Comparison of ENCODE assay signal across 8 cellular contexts in the genomic region with DNA sequence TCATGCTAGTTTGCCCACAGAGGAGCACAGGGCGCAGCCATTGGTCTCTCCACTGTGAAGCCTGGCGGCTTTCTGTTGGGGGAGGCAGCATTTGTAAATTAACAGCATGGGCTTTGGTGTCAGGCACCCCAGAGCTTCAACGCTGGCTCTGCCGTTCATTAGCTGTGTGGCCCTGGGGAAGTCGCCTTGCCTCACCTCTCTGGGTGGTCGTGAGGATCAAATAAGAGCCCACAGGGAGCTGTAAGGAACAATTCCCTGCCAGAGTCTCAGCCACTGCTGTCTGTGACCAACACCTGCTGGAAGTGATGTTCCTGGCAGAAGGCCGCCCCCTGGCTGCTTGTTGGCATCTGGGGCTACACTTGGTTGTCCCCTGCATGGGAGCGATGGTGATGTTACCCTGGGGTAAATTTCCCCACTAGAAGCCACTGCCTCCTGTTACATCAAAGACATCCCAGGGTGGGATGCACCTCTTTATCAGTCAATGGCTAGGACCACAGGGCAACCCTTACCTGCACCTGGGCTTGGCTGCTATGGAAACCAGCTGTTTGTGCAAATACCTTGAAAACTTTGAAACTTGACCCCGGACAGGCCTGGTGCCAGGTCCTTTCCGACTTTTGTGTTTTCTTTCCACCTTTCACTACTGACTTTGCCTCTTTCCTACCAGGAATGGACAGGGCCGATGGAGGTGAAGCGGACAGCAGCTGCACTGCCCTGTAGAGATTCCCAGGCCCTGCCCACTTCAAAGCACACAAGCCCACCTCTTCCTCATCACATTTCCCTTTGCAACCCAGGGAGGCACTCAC. TPM values are rescaled to one million over a fixed set of nuclear protein-coding genes. Genes with fewer than 3 reads are reported as not detected.
DNase-seq lines count a peak whose midpoint lies in the region; ATAC-seq and TF ChIP-seq lines count a peak whose summit lies in the region.

No MANE protein-coding gene starts in this region.

- no peak overlapping the region for H2BK120ac ChIP-seq in mesendoderm (ENCODE audit: low read depth, low read length)

- no peak overlapping the region for H3K23ac ChIP-seq in mesendoderm (ENCODE audit: low read length)

- no peak overlapping the region for H2BK15ac ChIP-seq in mesendoderm (replicated peaks; ENCODE audit: low read depth)

- H3K4me3 ChIP-seq in brain microvascular endothelial cell (ENCODE audit: low read depth, low read length), result no peak overlapping the region
- no peak overlapping the region for H3K4me3 ChIP-seq in mesendoderm (ENCODE audit: low read length)

- peaks cover 51% of the 10 kb centered on the region for H3K36me3 ChIP-seq in brain microvascular endothelial cell (replicated peaks)
- H3K36me3 ChIP-seq in mesendoderm (ENCODE audit: control insufficient read depth, insufficient read depth, low read length), result peaks cover 3% of the 10 kb centered on the region

- H3K36me3 Mint-ChIP-seq in T-helper 17 cell (ENCODE audit: low read depth), result peaks cover 2% of the 10 kb centered on the region

- H3K27me3 ChIP-seq in brain microvascular endothelial cell (replicated peaks) (no peaks in the 10 kb centered on the region), mesendoderm (ENCODE audit: insufficient read depth, low read length, poor library complexity) (no peaks in the 10 kb centered on the region)

- no peak overlapping the region for H3K56ac ChIP-seq in mesendoderm (ENCODE audit: low read length)

- H2AK5ac ChIP-seq in mesendoderm (ENCODE audit: low read length), result no peak overlapping the region

- H3K4ac ChIP-seq in mesendoderm (ENCODE audit: low read depth, low read length), result no peak overlapping the region

- no peaks in the 10 kb centered on the region for H3K79me1 ChIP-seq in mesendoderm (ENCODE audit: low read length)

- H3K4me2 ChIP-seq in mesendoderm (ENCODE audit: low read length), result no peak overlapping the region

- H3K27ac ChIP-seq in brain microvascular endothelial cell (no peak overlapping the region), mesendoderm (ENCODE audit: low read depth, low read length) (no peak overlapping the region)

- H4K8ac ChIP-seq in mesendoderm (ENCODE audit: low read depth, low read length), result no peak overlapping the region

- ATAC-seq in T-helper 17 cell (no peak), HG03280 (IDR thresholded peaks at IDR 0.05; ENCODE audit: unreplicated experiment) (no peak)

- no CpG with 5 or more reads among the region's 12 CpGs for WGBS in mesendoderm (ENCODE audit: extremely low coverage, insufficient coverage, low lambda C conversion rate)

- H3K27me3 Mint-ChIP-seq in T-helper 17 cell, result no peaks in the 10 kb centered on the region

- peak; percentile 40 to 45 for DNase-seq in AML-193 (lab: John Stamatoyannopoulos, UW)
- DNase-seq in GM19238 (ENCODE audit: insufficient read length, low spot score), result peak; percentile 45
- DNase-seq in NCI-H82 treated with DMSO at 0.1 percent for 48 hours (lab: John Stamatoyannopoulos, UW; ENCODE audit: unreplicated experiment), result peak; percentile 6
- DNase-seq in brain microvascular endothelial cell, result no peak
- DNase-seq in mesendoderm, result peak; percentile 71
- no peak for DNase-seq in T-helper 17 cell
- no peak for DNase-seq in DMS114 treated with DMSO at 0.1 percent for 48 hours (lab: John Stamatoyannopoulos, UW; ENCODE audit: unreplicated experiment)

- in situ Hi-C loops in brain microvascular endothelial cell (cut with HindIII; ENCODE audit: low pct_ligation_motif_present, low sequenced_read_pairs), result loop anchor here (25.0 kb wide), 1 partner anchor 162 kb away; a partner anchor contains a TSS

- H3K9ac ChIP-seq in mesendoderm (ENCODE audit: low read length), result no peak overlapping the region

- H3K18ac ChIP-seq in mesendoderm (ENCODE audit: low read length), result no peak overlapping the region

- no peaks in the 10 kb centered on the region for H3K9me3 ChIP-seq in T-helper 17 cell (ENCODE audit: control insufficient read depth, low read length, poor library complexity, severe bottlenecking)

- no peak overlapping the region for H3K27ac Mint-ChIP-seq in T-helper 17 cell

- no peak overlapping the region for H3K4me3 Mint-ChIP-seq in T-helper 17 cell

- peaks cover 6% of the 10 kb centered on the region for H3K4me1 Mint-ChIP-seq in T-helper 17 cell

- peaks cover 3% of the 10 kb centered on the region for H3K4me1 ChIP-seq in mesendoderm (ENCODE audit: control insufficient read depth, low read depth, low read length)

- H2BK5ac ChIP-seq in mesendoderm (ENCODE audit: low read length), result no peak overlapping the region

- no peaks in the 10 kb centered on the region for H3K79me2 ChIP-seq in mesendoderm (ENCODE audit: control insufficient read depth, insufficient read depth, low read length)

- no peak overlapping the region for H4K5ac ChIP-seq in mesendoderm (ENCODE audit: low read length)

- TF ChIP-seq CTCF in brain microvascular endothelial cell (IDR thresholded peaks at IDR 0.05; ENCODE audit: low read depth, low read length, missing control alignments), result peak; percentile 48

RNA-seq across cellular contexts. Expression of a gene that starts 36.9 kb away (rescaled TPM):
- not detected for polyA plus RNA-seq in mesendoderm (2013, experiment 1 of 2)
- polyA plus RNA-seq in mesendoderm (2013, experiment 2 of 2), result not detected
- under 1 TPM in 1 of 2 donors, not detected in 1; 0.65 TPM for total RNA-seq in T-helper 17 cell

Comparison
In these comparisons a context has a peak if more than half of its experiments do, and no peak if none do; other contexts are left out.
1. DNase-seq: peak in AML-193 (2 of 2), GM19238 (single experiment), NCI-H82 treated with DMSO at 0.1 percent for 48 hours (single experiment) and mesendoderm (single experiment); none in brain microvascular endothelial cell (single experiment), T-helper 17 cell (0 of 3) and DMS114 treated with DMSO at 0.1 percent for 48 hours (single experiment).